In genomic region chr3:185528481-185529009, GRCh38 we compare ENCODE assay signal across 29 cellular contexts. TPM values are rescaled to one million over a fixed set of nuclear protein-coding genes. Genes with fewer than 3 reads are reported as not detected.
"Had no signal": no experiment of that assay in that cellular context is flagged by ENCODE, and none has a peak within 500 bp of the region (broad histone marks: within the 10 kb centered on the region; RNA-seq: fewer than 3 reads in every experiment).

No MANE protein-coding gene starts in this region.

- DNase-seq: activated CD4-positive, alpha-beta T cell treated with anti-CD3 and anti-CD28 coated beads for 4 hours; activated CD4-positive, alpha-beta T cell treated with anti-CD3 and anti-CD28 coated beads, Interleukin-2, amount 50 U/mL, for 4 hours; activated CD4-positive, CD25-positive, alpha-beta regulatory T cell; activated effector memory CD4-positive, alpha-beta T cell treated with anti-CD3 and anti-CD28 coated beads, Interleukin-2, amount 50 U/mL, for 16 hours; activated naive CD4-positive, alpha-beta T cell treated with anti-CD3 and anti-CD28 coated beads for 36 hours; activated naive CD8-positive, alpha-beta T cell treated with anti-CD3 and anti-CD28 coated beads, Interleukin-2, amount 10 ng/mL, durations not matched to agents 7 days and 5 days; activated T-cell treated with anti-CD3 and anti-CD28 coated beads, Interleukin-2, amount 50 U/mL, for 1 hour; brain microvascular endothelial cell; cortex of kidney; effector memory CD8-positive, alpha-beta T cell; foreskin keratinocyte; heart left ventricle; hypothalamus; immature natural killer cell; kidney; left colon; mammary epithelial cell; naive B cell; ovary; stimulated activated CD4-positive, alpha-beta T cell treated with anti-CD3 and anti-CD28 coated beads, Interleukin-12 subunit alpha, Interleukin-12 subunit beta, amount 100 ng/mL, for 4 hours; stimulated activated CD4-positive, alpha-beta T cell treated with anti-CD3 and anti-CD28 coated beads, Interleukin-4, amount 100 ng/mL, for 1 hour; T1000; upper lobe of left lung had no signal

- FAIRE-seq: astrocyte, kidney had no signal

- ATAC-seq: effector memory CD8-positive, alpha-beta T cell; foreskin keratinocyte; heart left ventricle; left colon; right lobe of liver; stimulated activated effector memory CD8-positive, alpha-beta T cell treated with anti-CD3 and anti-CD28 coated beads, Interleukin-12 subunit alpha, Interleukin-12 subunit beta, amount 100 ng/mL, for 72 hours had no signal

- H3K36me3 ChIP-seq: brain microvascular endothelial cell, heart left ventricle, ovary, right lobe of liver, upper lobe of left lung, vagina had no signal

- H3K27me3 ChIP-seq: brain microvascular endothelial cell, heart left ventricle, ovary, right lobe of liver, upper lobe of left lung, vagina had no signal

- H3K4me1 ChIP-seq: foreskin keratinocyte, heart left ventricle, right lobe of liver, upper lobe of left lung, vagina had no signal

- H3K4me3 ChIP-seq: heart left ventricle, ovary, right lobe of liver, skin epidermis, upper lobe of left lung, vagina had no signal

- H3K9me3 ChIP-seq: heart left ventricle, ovary, right lobe of liver, upper lobe of left lung, vagina had no signal

- H3K27ac ChIP-seq: brain microvascular endothelial cell, foreskin keratinocyte, heart left ventricle, ovary, right lobe of liver, upper lobe of left lung, vagina had no signal

RNA-seq across cellular contexts. Expression of gene LIPH, which starts 23.8 kb away (rescaled TPM):
- total RNA-seq: activated naive CD4-positive, alpha-beta T cell treated with anti-CD3 and anti-CD28 coated beads for 36 hours; activated naive CD8-positive, alpha-beta T cell treated with anti-CD3 and anti-CD28 coated beads, Interleukin-2, amount 10 ng/mL, durations not matched to agents 7 days and 5 days; activated T-helper 1 cell treated with anti-CD3 and anti-CD28 coated beads, Interleukin-12 subunit alpha, Interleukin-12 subunit beta, Interleukin-2, Interleukin-4 antibody, amounts not matched to agents 30 ng/mL and 10 ng/mL and 1 ng/mL, durations not matched to agents 14 hours and 24 hours and 36 hours had no signal
- polyA plus RNA-seq: foreskin keratinocyte had no signal
